8 cellular contexts compared by ENCODE assay signal in genomic region chr1:198156745-198157240, GRCh38. TPM values are rescaled to one million over a fixed set of nuclear protein-coding genes. Genes with fewer than 3 reads are reported as not detected.
DNase-seq lines count a peak whose midpoint lies in the region; ATAC-seq and TF ChIP-seq lines count a peak whose summit lies in the region.

Gene NEK7, plus strand, starts transcription at chr1:198156998. Its CDS starts 75,583 bp downstream, at chr1:198232581.

- H3K27me3 ChIP-seq in left lung = no peaks in the 10 kb centered on the region

- H3K36me3 ChIP-seq in left lung = no peaks in the 10 kb centered on the region

- peaks cover 1% of the 10 kb centered on the region for H3K27me3 Mint-ChIP-seq in activated CD4-positive, alpha-beta T cell treated with anti-CD3 and anti-CD28 coated beads, Interleukin-2, amount 10 ng/mL, durations not matched to agents 7 days and 5 days

- H3K4me3 ChIP-seq in left lung = peak within 1 kb of the TSS; percentile 69 to 71

- H3K4me1 ChIP-seq in left lung = peaks cover 9 to 36% of the 10 kb centered on the region in 2 donors

- TF ChIP-seq CTCF in left lung (IDR thresholded peaks at IDR 0.05) = no peak

- DNase-seq in C1 segment of cervical spinal cord (lab: John Stamatoyannopoulos, UW) = peak; percentile 11 to 86 (median 72)
- peak; percentile 28 for DNase-seq in NCI-H524 treated with DMSO at 0.1 percent for 48 hours (lab: John Stamatoyannopoulos, UW)
- DNase-seq in activated CD4-positive, alpha-beta T cell treated with anti-CD3 and anti-CD28 coated beads, Interleukin-2, amount 10 ng/mL, durations not matched to agents 7 days and 5 days = peak; percentile 57
- peak in 1 of 2 donors; percentile 86 for DNase-seq in dermis microvascular lymphatic vessel endothelial cell (ENCODE audit: low read depth in 2 of 2)
- peak; percentile 87 to 97 for DNase-seq in left lung
- DNase-seq in stimulated activated CD4-positive, alpha-beta T cell treated with anti-CD3 and anti-CD28 coated beads, Interleukin-4, amount 100 ng/mL, for 1 hour = peak; percentile 64

- peaks cover 3% of the 10 kb centered on the region for H3K36me3 Mint-ChIP-seq in activated CD4-positive, alpha-beta T cell treated with anti-CD3 and anti-CD28 coated beads, Interleukin-2, amount 10 ng/mL, durations not matched to agents 7 days and 5 days (ENCODE audit: low read depth)

- H3K27ac Mint-ChIP-seq in activated CD4-positive, alpha-beta T cell treated with anti-CD3 and anti-CD28 coated beads, Interleukin-2, amount 10 ng/mL, durations not matched to agents 7 days and 5 days = peak within 1 kb of the TSS; percentile 99

- CTCF ChIA-PET in activated CD4-positive, alpha-beta T cell treated with anti-CD3 and anti-CD28 coated beads, Interleukin-2, amount 10 ng/mL, durations not matched to agents 7 days and 5 days (lab: Charles Lee) = interaction anchor here (0.9 to 2.3 kb wide), 8 partner anchors 9 to 525 kb away, joined by 3 to 11 read pairs (median 4); no protein-coding TSS in a partner anchor

- peak within 1 kb of the TSS; percentile 94 to 100 for H3K27ac ChIP-seq in left lung

- ATAC-seq in GM19328 (IDR thresholded peaks at IDR 0.05; ENCODE audit: unreplicated experiment) = peak; percentile 43
- ATAC-seq in HG03442 (IDR thresholded peaks at IDR 0.05; ENCODE audit: unreplicated experiment) = peak; percentile 43
- ATAC-seq in left lung = peak; percentile 81

- H3K4me1 Mint-ChIP-seq in activated CD4-positive, alpha-beta T cell treated with anti-CD3 and anti-CD28 coated beads, Interleukin-2, amount 10 ng/mL, durations not matched to agents 7 days and 5 days = peaks cover 37% of the 10 kb centered on the region

- peak within 1 kb of the TSS; percentile 98 for H3K4me3 Mint-ChIP-seq in activated CD4-positive, alpha-beta T cell treated with anti-CD3 and anti-CD28 coated beads, Interleukin-2, amount 10 ng/mL, durations not matched to agents 7 days and 5 days

- intact Hi-C loops in left lung (cut with DNase I) = no loop called here

- H3K9me3 Mint-ChIP-seq in activated CD4-positive, alpha-beta T cell treated with anti-CD3 and anti-CD28 coated beads, Interleukin-2, amount 10 ng/mL, durations not matched to agents 7 days and 5 days = no peaks in the 10 kb centered on the region

- H3K9me3 ChIP-seq in left lung = no peaks in the 10 kb centered on the region

- POLR2A ChIA-PET in activated CD4-positive, alpha-beta T cell treated with anti-CD3 and anti-CD28 coated beads, Interleukin-2, amount 10 ng/mL, durations not matched to agents 7 days and 5 days (lab: Charles Lee) = interaction anchor here (0.6 kb wide), 3 partner anchors 13 to 501 kb away, joined by 3 to 4 read pairs (median 3); no protein-coding TSS in a partner anchor

RNA-seq across cellular contexts. Expression of gene NEK7, which starts in this region (rescaled TPM):
- 10 to 100 TPM; 49.1 to 49.3 TPM for total RNA-seq in activated CD4-positive, alpha-beta T cell treated with anti-CD3 and anti-CD28 coated beads, Interleukin-2, amount 10 ng/mL, durations not matched to agents 7 days and 5 days
- total RNA-seq in dermis microvascular lymphatic vessel endothelial cell = 50.8 and 57.4 TPM in 2 replicates
- total RNA-seq in left lung = 100 to 1,000 TPM in 1 of 2 donors, 10 to 100 TPM in 1; 82.6 to 102 TPM
